27 cellular contexts compared by ENCODE assay signal in the genomic region with DNA sequence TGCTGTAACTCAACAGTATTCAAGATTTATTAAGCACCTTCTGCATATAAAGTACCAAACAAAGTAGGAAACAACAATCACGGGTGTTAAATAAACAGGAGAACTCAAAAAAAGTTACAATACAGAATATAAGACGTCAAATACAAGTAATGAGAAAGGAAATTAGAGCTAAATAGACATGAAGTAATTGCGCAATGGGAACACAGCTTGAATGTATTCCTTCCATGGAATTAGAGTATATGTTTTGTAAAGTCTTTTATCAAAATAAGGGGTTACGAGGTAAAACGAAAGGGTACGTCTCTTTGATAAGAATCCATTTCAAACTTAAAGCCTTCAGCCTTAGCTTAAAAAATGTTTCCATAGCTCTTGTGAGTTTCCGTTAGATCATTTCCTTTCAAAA.
"Had no signal": no experiment of that assay in that cellular context is flagged by ENCODE, and none has a peak within 500 bp of the region (broad histone marks: within the 10 kb centered on the region; RNA-seq: fewer than 3 reads in every experiment).

No MANE protein-coding gene starts in this region.

- DNase-seq: activated CD4-positive, alpha-beta memory T cell treated with anti-CD3 and anti-CD28 coated beads for 36 hours; activated CD4-positive, alpha-beta T cell treated with anti-CD3 and anti-CD28 coated beads for 36 hours; activated CD4-positive, alpha-beta T cell treated with anti-CD3 and anti-CD28 coated beads, Interleukin-2, amount 10 ng/mL, durations not matched to agents 24 days and 14 days; activated CD4-positive, CD25-positive, alpha-beta regulatory T cell; activated CD4-positive, CD25-positive, alpha-beta regulatory T cell treated with anti-CD3 and anti-CD28 coated beads, Interleukin-2, amount 50 U/mL, for 72 hours; activated CD8-positive, alpha-beta memory T cell treated with anti-CD3 and anti-CD28 coated beads, Interleukin-2, amount 10 ng/mL, durations not matched to agents 7 days and 5 days; activated CD8-positive, alpha-beta memory T cell treated with anti-CD3 and anti-CD28 coated beads, Interleukin-2, amount 50 U/mL, for 4 hours; activated CD8-positive, alpha-beta T cell treated with anti-CD3 and anti-CD28 coated beads, Interleukin-2, amount 10 ng/mL, durations not matched to agents 7 days and 5 days; activated effector memory CD4-positive, alpha-beta T cell treated with anti-CD3 and anti-CD28 coated beads, Interleukin-2, amount 50 U/mL, for 16 hours; activated naive CD4-positive, alpha-beta T cell treated with anti-CD3 and anti-CD28 coated beads for 36 hours; activated naive CD8-positive, alpha-beta T cell treated with anti-CD3 and anti-CD28 coated beads for 36 hours; activated naive CD8-positive, alpha-beta T cell treated with anti-CD3 and anti-CD28 coated beads, Interleukin-2, amount 50 U/mL, for 24 hours; activated T-cell treated with anti-CD3 and anti-CD28 coated beads, Interleukin-2, amount 50 U/mL, for 1 hour; activated T-cell treated with anti-CD3 and anti-CD28 coated beads, Interleukin-2, amount 50 U/mL, for 48 hours; body of pancreas; caudate nucleus; cortex of kidney; dermis blood vessel endothelial cell; effector CD4-positive, alpha-beta T cell; effector memory CD8-positive, alpha-beta T cell; erythroblast; foreskin keratinocyte; gastrocnemius medialis; glutamatergic neuron; heart left ventricle; T-helper 2 cell had no signal

- H3K9me3 ChIP-seq: body of pancreas, esophagus muscularis mucosa, gastrocnemius medialis had no signal

- ATAC-seq: activated CD4-positive, alpha-beta T cell treated with anti-CD3 and anti-CD28 coated beads for 36 hours; activated CD8-positive, alpha-beta memory T cell treated with anti-CD3 and anti-CD28 coated beads, Interleukin-2, amount 10 ng/mL, durations not matched to agents 7 days and 5 days; activated CD8-positive, alpha-beta T cell treated with anti-CD3 and anti-CD28 coated beads, Interleukin-2, amount 10 ng/mL, durations not matched to agents 7 days and 5 days; activated naive CD8-positive, alpha-beta T cell treated with anti-CD3 and anti-CD28 coated beads, Interleukin-2, amount 50 U/mL, for 24 hours; body of pancreas; effector memory CD8-positive, alpha-beta T cell; foreskin keratinocyte; gastrocnemius medialis; heart left ventricle had no signal

- H3K4me1 ChIP-seq: body of pancreas, esophagus muscularis mucosa, foreskin keratinocyte, gastrocnemius medialis, heart left ventricle had no signal

- H3K27me3 ChIP-seq: body of pancreas, esophagus muscularis mucosa, foreskin keratinocyte, gastrocnemius medialis, heart left ventricle had no signal

- H3K27ac ChIP-seq: body of pancreas, esophagus muscularis mucosa, foreskin keratinocyte, gastrocnemius medialis, heart left ventricle had no signal

- H3K4me3 ChIP-seq: body of pancreas, esophagus muscularis mucosa, gastrocnemius medialis, heart left ventricle had no signal

- H3K36me3 ChIP-seq: esophagus muscularis mucosa, gastrocnemius medialis had no signal
